In genomic region chr19:7679017-7679720, GRCh38 we compare ENCODE assay signal across 8 cellular contexts. TPM values are rescaled to one million over a fixed set of nuclear protein-coding genes. Genes with fewer than 3 reads are reported as not detected.
DNase-seq lines count a peak whose midpoint lies in the region; ATAC-seq, FAIRE-seq and TF ChIP-seq lines count a peak whose summit lies in the region.

No MANE protein-coding gene starts in this region.

- H3K27me3 Mint-ChIP-seq in CD8-positive, alpha-beta T cell (ENCODE audit: low read depth), result peaks cover 17% of the 10 kb centered on the region
- peaks cover 35% of the 10 kb centered on the region for H3K27me3 Mint-ChIP-seq in astrocyte (ENCODE audit: low read depth, unreplicated experiment)

- H3K4me2 ChIP-seq in astrocyte (ENCODE audit: low read length), result no peak overlapping the region

- no peaks in the 10 kb centered on the region for H3K9me3 ChIP-seq in CD8-positive, alpha-beta T cell (ENCODE audit: low read length)
- no peaks in the 10 kb centered on the region for H3K9me3 ChIP-seq in astrocyte (ENCODE audit: insufficient read depth, low read depth, low read length)

- intact Hi-C loops in CD8-positive, alpha-beta T cell (cut with DNase I, micrococcal nuclease), result loop anchor here in 1 of 2 experiments (1.0 kb wide), 1 partner anchor 120 kb away; no protein-coding TSS in a partner anchor

- H3K36me3 Mint-ChIP-seq in CD8-positive, alpha-beta T cell, result peaks cover 18% of the 10 kb centered on the region
- peaks cover 1% of the 10 kb centered on the region for H3K36me3 Mint-ChIP-seq in astrocyte (ENCODE audit: low read depth, unreplicated experiment)

- POLR2A ChIA-PET in CD8-positive, alpha-beta T cell (lab: Charles Lee), result no interaction called here

- peaks cover 13% of the 10 kb centered on the region for H3K79me2 ChIP-seq in astrocyte (ENCODE audit: insufficient read depth, low read length)

- H2AFZ ChIP-seq in astrocyte (ENCODE audit: low read depth, low read length), result no peak overlapping the region

- peaks cover 33% of the 10 kb centered on the region for H3K4me1 ChIP-seq in CD8-positive, alpha-beta T cell (ENCODE audit: insufficient read depth, low read length)
- peaks cover 8% of the 10 kb centered on the region for H3K4me1 ChIP-seq in astrocyte (ENCODE audit: insufficient read depth, low read length)

- peak overlapping the region; percentile 81 for H3K27ac Mint-ChIP-seq in CD8-positive, alpha-beta T cell
- H3K27ac Mint-ChIP-seq in astrocyte (ENCODE audit: unreplicated experiment), result no peak overlapping the region

- H3K9me3 Mint-ChIP-seq in CD8-positive, alpha-beta T cell, result no peaks in the 10 kb centered on the region
- no peaks in the 10 kb centered on the region for H3K9me3 Mint-ChIP-seq in astrocyte (ENCODE audit: unreplicated experiment)

- no peaks in the 10 kb centered on the region for H3K27me3 ChIP-seq in CD8-positive, alpha-beta T cell (ENCODE audit: insufficient read depth, low read length)
- peaks cover 5% of the 10 kb centered on the region for H3K27me3 ChIP-seq in astrocyte (ENCODE audit: insufficient read depth, low read length)

- H3K36me3 ChIP-seq in CD8-positive, alpha-beta T cell (ENCODE audit: insufficient read depth, low read length), result peaks cover 8% of the 10 kb centered on the region
- H3K36me3 ChIP-seq in astrocyte (ENCODE audit: insufficient read depth, low read length), result no peaks in the 10 kb centered on the region

- no peak overlapping the region for H3K27ac ChIP-seq in CD8-positive, alpha-beta T cell (ENCODE audit: low read depth, low read length)
- no peak overlapping the region for H3K27ac ChIP-seq in astrocyte (ENCODE audit: low read depth, low read length)

- H3K9ac ChIP-seq in astrocyte (ENCODE audit: low read length), result no peak overlapping the region

- no peak overlapping the region for H3K4me3 ChIP-seq in CD8-positive, alpha-beta T cell (ENCODE audit: low read depth, low read length)
- H3K4me3 ChIP-seq in astrocyte (ENCODE audit: insufficient read depth, low read depth, low read length), result no peak overlapping the region

- CTCF ChIA-PET in CD8-positive, alpha-beta T cell (lab: Charles Lee), result interaction anchor here (0.7 to 4.0 kb wide), 7 partner anchors 15 to 190 kb away, joined by 3 to 38 read pairs (median 4); no protein-coding TSS in a partner anchor

- peak; percentile 65 for ATAC-seq in CD8-positive, alpha-beta T cell
- ATAC-seq in HG02938 (IDR thresholded peaks at IDR 0.05; ENCODE audit: unreplicated experiment), result peak; percentile 41
- no peak for ATAC-seq in GM18519 (IDR thresholded peaks at IDR 0.05; ENCODE audit: low FRiP score, unreplicated experiment)

- FAIRE-seq in astrocyte (lab: Jason Lieb, UNC), result no peak

- peaks cover 22% of the 10 kb centered on the region for H4K20me1 ChIP-seq in astrocyte (ENCODE audit: insufficient read depth, low read length)

- H3K4me1 Mint-ChIP-seq in CD8-positive, alpha-beta T cell (ENCODE audit: low read depth), result peaks cover 46% of the 10 kb centered on the region
- no peaks in the 10 kb centered on the region for H3K4me1 Mint-ChIP-seq in astrocyte (ENCODE audit: low read depth, unreplicated experiment)

- TF ChIP-seq CTCF in CD8-positive, alpha-beta T cell (IDR thresholded peaks at IDR 0.05), result peak; percentile 54
- no peak for TF ChIP-seq CTCF in astrocyte (IDR thresholded peaks at IDR 0.05; ENCODE audit: insufficient read depth, low read depth, low read length)

- H3K4me3 Mint-ChIP-seq in CD8-positive, alpha-beta T cell, result peak overlapping the region; percentile 71
- peak overlapping the region; percentile 80 for H3K4me3 Mint-ChIP-seq in astrocyte (ENCODE audit: unreplicated experiment)

- peak; percentile 55 to 84 (median 62) for DNase-seq in CD8-positive, alpha-beta T cell
- DNase-seq in T-helper 22 cell (ENCODE audit: low read depth), result peak; percentile 61
- no peak for DNase-seq in astrocyte (ENCODE audit: low read depth)
- peak; percentile 39 to 54 for DNase-seq in stimulated activated CD4-positive, alpha-beta T cell treated with anti-CD3 and anti-CD28 coated beads, Interleukin-12 subunit alpha, Interleukin-12 subunit beta, amount 100 ng/mL, for 24 hours (ENCODE audit: low read depth in 2 of 2)
- DNase-seq in HuH-7 (ENCODE audit: low spot score), result no peak
- no peak for DNase-seq in NCI-H774 (lab: John Stamatoyannopoulos, UW)

RNA-seq across cellular contexts. Expression of gene TRAPPC5, which starts 1.5 kb away (rescaled TPM):
- 10 to 100 TPM; 32.4 to 39.5 TPM for total RNA-seq in CD8-positive, alpha-beta T cell
- 110 and 121 TPM in 2 replicates for total RNA-seq in astrocyte

RNA-seq across cellular contexts. Expression of gene MCEMP1, which starts 2.3 kb away (rescaled TPM):
- total RNA-seq in CD8-positive, alpha-beta T cell, result 1 to 10 TPM; 1.1 to 1.5 TPM
- not detected in 2 replicates for total RNA-seq in astrocyte

RNA-seq across cellular contexts. Expression of gene RETN, which starts 10.3 kb away (rescaled TPM):
- not detected for total RNA-seq in CD8-positive, alpha-beta T cell
- not detected in 2 replicates for total RNA-seq in astrocyte

RNA-seq across cellular contexts. Expression of gene FCER2, which starts 22.8 kb away (rescaled TPM):
- total RNA-seq in CD8-positive, alpha-beta T cell, result 1 to 10 TPM; 2.3 to 3.9 TPM
- total RNA-seq in astrocyte, result not detected in 2 replicates

RNA-seq across cellular contexts. Expression of gene STXBP2, which starts 42.3 kb away (rescaled TPM):
- 100 to 1,000 TPM; 260 to 270 TPM for total RNA-seq in CD8-positive, alpha-beta T cell
- total RNA-seq in astrocyte, result 48.6 and 49.6 TPM in 2 replicates

Comparison
In these comparisons a context has a peak if more than half of its experiments do, and no peak if none do; other contexts are left out.
1. DNase-seq: peak in CD8-positive, alpha-beta T cell (7 of 7), T-helper 22 cell (single experiment) and stimulated activated CD4-positive, alpha-beta T cell treated with anti-CD3 and anti-CD28 coated beads, Interleukin-12 subunit alpha, Interleukin-12 subunit beta, amount 100 ng/mL, for 24 hours (2 of 2); none in astrocyte (single experiment), HuH-7 (single experiment) and NCI-H774 (single experiment).